Comparison of ENCODE assay signal across 1 cellular context in genomic region chrX:37509349-37509748, GRCh38.
TF ChIP-seq lines count a peak whose summit lies in the region.

No MANE protein-coding gene starts in this region.

TF ChIP-seq in GM23338, 12 proteins besides CTCF, POLR2A, EP300 and RAD21 (continued from another document):
- TF ChIP-seq ZNF462 (CRISPR knock-in tag; IDR thresholded peaks at IDR 0.05) (no peak), NANOG (IDR thresholded peaks at IDR 0.05; ENCODE audit: borderline replicate concordance) (no peak), JUNB (IDR thresholded peaks at IDR 0.05; ENCODE audit: unreplicated experiment) (no peak), ZNF114 (CRISPR knock-in tag; IDR thresholded peaks at IDR 0.05) (no peak), POLR2AphosphoS5 (IDR thresholded peaks at IDR 0.05; ENCODE audit: low read depth) (no peak), STAT1 (IDR thresholded peaks at IDR 0.05; ENCODE audit: unreplicated experiment) (no peak), ZNF331 (CRISPR knock-in tag; IDR thresholded peaks at IDR 0.05; ENCODE audit: low read depth) (no peak)
